ENCODE assay signal across 11 cellular contexts in the genomic region with DNA sequence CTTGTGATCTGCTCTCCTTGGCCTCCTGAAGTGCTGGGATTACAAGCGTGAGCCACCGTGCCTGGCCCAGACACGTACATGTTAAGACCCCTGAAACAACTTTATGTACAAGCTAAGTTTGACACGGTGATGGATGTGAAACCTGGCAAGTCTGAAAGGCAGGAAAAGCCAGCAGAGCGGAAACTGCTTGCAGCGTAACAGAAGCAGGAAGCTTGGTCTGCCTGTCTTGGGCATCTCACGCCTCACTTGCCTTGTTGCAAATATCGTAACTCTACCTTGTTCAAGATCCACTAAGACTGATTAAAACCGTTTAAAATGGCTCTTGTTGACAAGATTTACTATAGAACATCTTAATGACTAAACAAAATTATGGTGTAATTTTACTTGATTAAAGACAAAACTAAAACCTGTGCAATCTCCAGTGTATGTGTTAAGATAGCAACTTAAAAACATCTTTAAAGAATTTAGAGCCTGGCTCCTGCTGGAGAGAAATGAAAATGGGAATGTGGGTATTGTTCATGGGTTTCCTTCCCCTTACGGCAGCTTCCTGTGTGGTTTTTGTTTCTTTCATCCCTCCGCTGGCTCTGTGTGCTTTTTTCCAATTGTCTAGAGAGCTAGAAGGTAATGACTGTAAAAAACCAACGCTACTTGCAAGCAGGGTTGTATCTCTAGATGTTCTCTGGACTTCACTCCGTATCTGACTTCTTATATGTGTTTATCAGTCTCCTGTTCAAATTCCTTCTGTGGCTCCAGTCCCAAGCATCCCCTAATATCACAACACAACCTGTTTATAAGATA.
DNase-seq lines count a peak whose midpoint lies in the region; ATAC-seq and TF ChIP-seq lines count a peak whose summit lies in the region.
"Had no signal": no experiment of that assay in that cellular context is flagged by ENCODE, and none has a peak within 500 bp of the region (broad histone marks: within the 10 kb centered on the region; RNA-seq: fewer than 3 reads in every experiment).

No MANE protein-coding gene starts in this region.

- peak overlapping the region; percentile 70 to 91 (median 78) for H3K4me2 ChIP-seq in BLaER1 treated with 17β-estradiol and CSF1 and Interleukin-3, amounts not matched to agents 10 nM and 100 nM

- H3K4me3 ChIP-seq in BLaER1 treated with 17β-estradiol and CSF1 and Interleukin-3, amounts not matched to agents 10 nM and 100 nM, result peak overlapping the region in 4 of 10 experiments; percentile 1 to 39 (median 24); a peak in 5 of 20 replicates
- no peak overlapping the region for H3K4me3 ChIP-seq in GM12865 (ENCODE audit: low read depth, low read length)
- H3K4me3 ChIP-seq in heart right ventricle, result no peak overlapping the region

- peak overlapping the region; percentile 39 for H3K4me3 Mint-ChIP-seq in activated CD8-positive, alpha-beta T cell treated with anti-CD3 and anti-CD28 coated beads for 36 hours
- H3K4me3 Mint-ChIP-seq in memory B cell, result peak overlapping the region; percentile 37
- H3K4me3 Mint-ChIP-seq: brain had no signal

- H3K27ac Mint-ChIP-seq in activated CD8-positive, alpha-beta T cell treated with anti-CD3 and anti-CD28 coated beads for 36 hours, result no peak overlapping the region
- peak overlapping the region; percentile 45 for H3K27ac Mint-ChIP-seq in memory B cell

- H3K36me3 Mint-ChIP-seq in activated CD8-positive, alpha-beta T cell treated with anti-CD3 and anti-CD28 coated beads for 36 hours (ENCODE audit: low read depth), result no peaks in the 10 kb centered on the region
- H3K36me3 Mint-ChIP-seq in memory B cell, result no peaks in the 10 kb centered on the region
- H3K36me3 Mint-ChIP-seq: brain, CD14-positive monocyte had no signal

- POLR2A ChIA-PET in activated CD8-positive, alpha-beta T cell treated with anti-CD3 and anti-CD28 coated beads for 36 hours (lab: Charles Lee), result no interaction called here

- intact Hi-C loops in activated CD8-positive, alpha-beta T cell treated with anti-CD3 and anti-CD28 coated beads for 36 hours (cut with micrococcal nuclease), result no loop called here
- intact Hi-C loops in heart right ventricle (cut with DNase I), result no loop called here

- peak; percentile 49 for ATAC-seq in activated CD8-positive, alpha-beta T cell treated with anti-CD3 and anti-CD28 coated beads for 36 hours
- peak; percentile 73 for ATAC-seq in memory B cell (ENCODE audit: low read depth)
- no peak for ATAC-seq in heart right ventricle
- ATAC-seq in HG02759 (IDR thresholded peaks at IDR 0.05; ENCODE audit: unreplicated experiment), result no peak
- ATAC-seq: left colon had no signal

- no peaks in the 10 kb centered on the region for H3K36me3 ChIP-seq in BLaER1 treated with 17β-estradiol and CSF1 and Interleukin-3, amounts not matched to agents 10 nM and 100 nM
- no peaks in the 10 kb centered on the region for H3K36me3 ChIP-seq in heart right ventricle

- H3K27me3 Mint-ChIP-seq in activated CD8-positive, alpha-beta T cell treated with anti-CD3 and anti-CD28 coated beads for 36 hours, result no peaks in the 10 kb centered on the region
- H3K27me3 Mint-ChIP-seq in memory B cell, result no peaks in the 10 kb centered on the region

- CTCF ChIA-PET in activated CD8-positive, alpha-beta T cell treated with anti-CD3 and anti-CD28 coated beads for 36 hours (lab: Charles Lee), result interaction anchor here (1.3 kb wide), 1 partner anchor 201 kb away, joined by 3 read pairs; no protein-coding TSS in a partner anchor

- no peaks in the 10 kb centered on the region for H3K9me3 Mint-ChIP-seq in activated CD8-positive, alpha-beta T cell treated with anti-CD3 and anti-CD28 coated beads for 36 hours
- no peaks in the 10 kb centered on the region for H3K9me3 Mint-ChIP-seq in memory B cell
- H3K9me3 Mint-ChIP-seq: brain, CD14-positive monocyte had no signal

- H4K20me1 ChIP-seq in BLaER1 treated with 17β-estradiol and CSF1 and Interleukin-3, amounts not matched to agents 10 nM and 100 nM, result no peaks in the 10 kb centered on the region

- no peaks in the 10 kb centered on the region for H3K9me3 ChIP-seq in BLaER1 treated with 17β-estradiol and CSF1 and Interleukin-3, amounts not matched to agents 10 nM and 100 nM (replicated peaks in 1 of 11)
- H3K9me3 ChIP-seq in heart right ventricle, result no peaks in the 10 kb centered on the region

- TF ChIP-seq CTCF in GM12865 (IDR thresholded peaks at IDR 0.05; ENCODE audit: insufficient read depth, low read depth, low read length, missing control alignments) (no peak), heart right ventricle (IDR thresholded peaks at IDR 0.05) (no peak)
- no peak for TF ChIP-seq CTCF in activated CD8-positive, alpha-beta T cell treated with anti-CD3 and anti-CD28 coated beads for 36 hours (IDR thresholded peaks at IDR 0.05)

- WGBS in heart right ventricle, 2 donors, result 49 to 50% methylated on average over 13 of the region's 13 CpGs

- H3K4me1 ChIP-seq in BLaER1 treated with 17β-estradiol and CSF1 and Interleukin-3, amounts not matched to agents 10 nM and 100 nM, result peaks cover 13 to 29% (median 25%) of the 10 kb centered on the region in 10 experiments
- peaks cover 0 to 7% (median 0%) of the 10 kb centered on the region in 9 donors for H3K4me1 ChIP-seq in heart right ventricle

- peak overlapping the region in 2 of 11 experiments; percentile 40 to 49; a peak in 3 of 22 replicates for H3K9ac ChIP-seq in BLaER1 treated with 17β-estradiol and CSF1 and Interleukin-3, amounts not matched to agents 10 nM and 100 nM

- DNase-seq in GM12865 (ENCODE audit: low read depth) (peak; percentile 37), memory B cell (ENCODE audit: low spot score in 2 of 2) (no peak), heart right ventricle (no peak), cerebellar cortex (ENCODE audit: low spot score) (no peak), NCI-H774 (lab: John Stamatoyannopoulos, UW) (no peak)
- peak; percentile 40 for DNase-seq in activated CD8-positive, alpha-beta T cell treated with anti-CD3 and anti-CD28 coated beads for 36 hours
- DNase-seq: left colon had no signal

- peaks cover 20% of the 10 kb centered on the region for H3K4me1 Mint-ChIP-seq in activated CD8-positive, alpha-beta T cell treated with anti-CD3 and anti-CD28 coated beads for 36 hours (ENCODE audit: low read depth)
- H3K4me1 Mint-ChIP-seq in memory B cell, result peaks cover 21% of the 10 kb centered on the region

- H3K27ac ChIP-seq in BLaER1 treated with 17β-estradiol and CSF1 and Interleukin-3, amounts not matched to agents 10 nM and 100 nM, result peak overlapping the region in 7 of 11 experiments; percentile 12 to 39 (median 17); a peak in 10 of 22 replicates
- H3K27ac ChIP-seq in heart right ventricle, result no peak overlapping the region

- H3K27me3 ChIP-seq in BLaER1 treated with 17β-estradiol and CSF1 and Interleukin-3, amounts not matched to agents 10 nM and 100 nM, result no peaks in the 10 kb centered on the region
- H3K27me3 ChIP-seq in heart right ventricle, result peaks cover 0 to 11% (median 5%) of the 10 kb centered on the region in 7 donors

Comparison
In these comparisons a context has a peak if more than half of its experiments do, and no peak if none do; other contexts are left out.
1. H3K27ac ChIP-seq: peak in BLaER1 treated with 17β-estradiol and CSF1 and Interleukin-3, amounts not matched to agents 10 nM and 100 nM (7 of 11); none in heart right ventricle (0 of 10).
2. DNase-seq: peak in GM12865 (single experiment) and activated CD8-positive, alpha-beta T cell treated with anti-CD3 and anti-CD28 coated beads for 36 hours (single experiment); none in memory B cell (0 of 2), heart right ventricle (0 of 2), cerebellar cortex (single experiment) and NCI-H774 (single experiment).
3. ATAC-seq: peak in activated CD8-positive, alpha-beta T cell treated with anti-CD3 and anti-CD28 coated beads for 36 hours (single experiment) and memory B cell (single experiment); none in heart right ventricle (0 of 8) and HG02759 (single experiment).